Comparison of ENCODE assay signal across 1 cellular context in genomic region chr6:36724514-36725385, GRCh38.
TF ChIP-seq lines count a peak whose summit lies in the region.

No MANE protein-coding gene starts in this region.

TF ChIP-seq in HepG2, 621 proteins besides CTCF, POLR2A, EP300 and RAD21 (continues in another document):
- TF ChIP-seq TRIM22 (IDR thresholded peaks at IDR 0.05) (no peak), ELF3 (CRISPR knock-in tag; IDR thresholded peaks at IDR 0.05) (no peak), SP2 (CRISPR knock-in tag; IDR thresholded peaks at IDR 0.05) (no peak), ZNF549 (CRISPR knock-in tag; IDR thresholded peaks at IDR 0.05) (no peak), KDM4B (CRISPR knock-in tag; IDR thresholded peaks at IDR 0.05) (no peak), SAP130 (CRISPR knock-in tag; IDR thresholded peaks at IDR 0.05; ENCODE audit: low read depth) (no peak), ZNF83 (CRISPR knock-in tag; IDR thresholded peaks at IDR 0.05; ENCODE audit: borderline replicate concordance) (no peak), ZBTB8A (CRISPR knock-in tag; IDR thresholded peaks at IDR 0.05; ENCODE audit: borderline replicate concordance, low read depth) (no peak), MAZ (IDR thresholded peaks at IDR 0.05; ENCODE audit: borderline replicate concordance, low read depth, low read length) (no peak), MAZ (CRISPR knock-in tag; IDR thresholded peaks at IDR 0.05; ENCODE audit: low read depth) (no peak), ZNF17 (CRISPR knock-in tag; IDR thresholded peaks at IDR 0.05) (no peak), TBX2 (CRISPR knock-in tag; IDR thresholded peaks at IDR 0.05; ENCODE audit: borderline replicate concordance) (no peak), ZNF75D (CRISPR knock-in tag; IDR thresholded peaks at IDR 0.05; ENCODE audit: borderline replicate concordance) (no peak), ZNF652 (CRISPR knock-in tag; IDR thresholded peaks at IDR 0.05; ENCODE audit: borderline replicate concordance, low read depth) (no peak), ZFP37 (CRISPR knock-in tag; IDR thresholded peaks at IDR 0.05; ENCODE audit: borderline replicate concordance) (0 out of 2 replicates have a peak, but pooled peaks have one; percentile 45), TEAD3 (CRISPR knock-in tag; optimal IDR thresholded peaks at IDR 0.05; ENCODE audit: borderline replicate concordance) (peak; percentile 66), ELF1 (CRISPR knock-in tag; IDR thresholded peaks at IDR 0.05) (no peak), MBD4 (IDR thresholded peaks at IDR 0.05; ENCODE audit: borderline replicate concordance, low read length) (no peak), SUZ12 (IDR thresholded peaks at IDR 0.05; ENCODE audit: low read depth, low read length) (no peak), HDAC1 (CRISPR knock-in tag; IDR thresholded peaks at IDR 0.05) (no peak), ZNF775 (CRISPR knock-in tag; IDR thresholded peaks at IDR 0.05; ENCODE audit: borderline replicate concordance) (no peak), FOXA3 (CRISPR knock-in tag; IDR thresholded peaks at IDR 0.05) (peak; percentile 37; the same call in 1 of the 2 replicates), SRF (IDR thresholded peaks at IDR 0.05; ENCODE audit: low read depth, low read length) (no peak), ZNF431 (CRISPR knock-in tag; IDR thresholded peaks at IDR 0.05; ENCODE audit: borderline replicate concordance, low read depth) (no peak), HMGA1 (CRISPR knock-in tag; conservative IDR thresholded peaks at IDR 0.05) (no peak), CREB1 (IDR thresholded peaks at IDR 0.05) (no peak), CREB1 (CRISPR knock-in tag; IDR thresholded peaks at IDR 0.05) (no peak), TGIF2 (CRISPR knock-in tag; IDR thresholded peaks at IDR 0.05) (no peak), ZFY (CRISPR knock-in tag; IDR thresholded peaks at IDR 0.05) (no peak), CBX2 (IDR thresholded peaks at IDR 0.05; ENCODE audit: low read depth, low read length) (no peak), CBX2 (CRISPR knock-in tag; IDR thresholded peaks at IDR 0.05; ENCODE audit: low read depth) (no peak), SNAPC2 (CRISPR knock-in tag; IDR thresholded peaks at IDR 0.05) (no peak), THRA (CRISPR knock-in tag; IDR thresholded peaks at IDR 0.05; ENCODE audit: borderline replicate concordance) (0 out of 2 replicates have a peak, but pooled peaks have one; percentile 35), EZH2 (conservative IDR thresholded peaks at IDR 0.05; ENCODE audit: low read depth, low read length) (no peak), KDM5B (CRISPR knock-in tag; IDR thresholded peaks at IDR 0.05; ENCODE audit: borderline replicate concordance) (no peak)
- TF ChIP-seq, protein P1, sequence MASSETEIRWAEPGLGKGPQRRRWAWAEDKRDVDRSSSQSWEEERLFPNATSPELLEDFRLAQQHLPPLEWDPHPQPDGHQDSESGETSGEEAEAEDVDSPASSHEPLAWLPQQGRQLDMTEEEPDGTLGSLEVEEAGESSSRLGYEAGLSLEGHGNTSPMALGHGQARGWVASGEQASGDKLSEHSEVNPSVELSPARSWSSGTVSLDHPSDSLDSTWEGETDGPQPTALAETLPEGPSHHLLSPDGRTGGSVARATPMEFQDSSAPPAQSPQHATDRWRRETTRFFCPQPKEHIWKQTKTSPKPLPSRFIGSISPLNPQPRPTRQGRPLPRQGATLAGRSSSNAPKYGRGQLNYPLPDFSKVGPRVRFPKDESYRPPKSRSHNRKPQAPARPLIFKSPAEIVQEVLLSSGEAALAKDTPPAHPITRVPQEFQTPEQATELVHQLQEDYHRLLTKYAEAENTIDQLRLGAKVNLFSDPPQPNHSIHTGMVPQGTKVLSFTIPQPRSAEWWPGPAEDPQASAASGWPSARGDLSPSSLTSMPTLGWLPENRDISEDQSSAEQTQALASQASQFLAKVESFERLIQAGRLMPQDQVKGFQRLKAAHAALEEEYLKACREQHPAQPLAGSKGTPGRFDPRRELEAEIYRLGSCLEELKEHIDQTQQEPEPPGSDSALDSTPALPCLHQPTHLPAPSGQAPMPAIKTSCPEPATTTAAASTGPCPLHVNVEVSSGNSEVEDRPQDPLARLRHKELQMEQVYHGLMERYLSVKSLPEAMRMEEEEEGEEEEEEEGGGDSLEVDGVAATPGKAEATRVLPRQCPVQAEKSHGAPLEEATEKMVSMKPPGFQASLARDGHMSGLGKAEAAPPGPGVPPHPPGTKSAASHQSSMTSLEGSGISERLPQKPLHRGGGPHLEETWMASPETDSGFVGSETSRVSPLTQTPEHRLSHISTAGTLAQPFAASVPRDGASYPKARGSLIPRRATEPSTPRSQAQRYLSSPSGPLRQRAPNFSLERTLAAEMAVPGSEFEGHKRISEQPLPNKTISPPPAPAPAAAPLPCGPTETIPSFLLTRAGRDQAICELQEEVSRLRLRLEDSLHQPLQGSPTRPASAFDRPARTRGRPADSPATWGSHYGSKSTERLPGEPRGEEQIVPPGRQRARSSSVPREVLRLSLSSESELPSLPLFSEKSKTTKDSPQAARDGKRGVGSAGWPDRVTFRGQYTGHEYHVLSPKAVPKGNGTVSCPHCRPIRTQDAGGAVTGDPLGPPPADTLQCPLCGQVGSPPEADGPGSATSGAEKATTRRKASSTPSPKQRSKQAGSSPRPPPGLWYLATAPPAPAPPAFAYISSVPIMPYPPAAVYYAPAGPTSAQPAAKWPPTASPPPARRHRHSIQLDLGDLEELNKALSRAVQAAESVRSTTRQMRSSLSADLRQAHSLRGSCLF (CRISPR knock-in tag; IDR thresholded peaks at IDR 0.05; ENCODE audit: borderline replicate concordance) = no peak
- TF ChIP-seq, protein P2, sequence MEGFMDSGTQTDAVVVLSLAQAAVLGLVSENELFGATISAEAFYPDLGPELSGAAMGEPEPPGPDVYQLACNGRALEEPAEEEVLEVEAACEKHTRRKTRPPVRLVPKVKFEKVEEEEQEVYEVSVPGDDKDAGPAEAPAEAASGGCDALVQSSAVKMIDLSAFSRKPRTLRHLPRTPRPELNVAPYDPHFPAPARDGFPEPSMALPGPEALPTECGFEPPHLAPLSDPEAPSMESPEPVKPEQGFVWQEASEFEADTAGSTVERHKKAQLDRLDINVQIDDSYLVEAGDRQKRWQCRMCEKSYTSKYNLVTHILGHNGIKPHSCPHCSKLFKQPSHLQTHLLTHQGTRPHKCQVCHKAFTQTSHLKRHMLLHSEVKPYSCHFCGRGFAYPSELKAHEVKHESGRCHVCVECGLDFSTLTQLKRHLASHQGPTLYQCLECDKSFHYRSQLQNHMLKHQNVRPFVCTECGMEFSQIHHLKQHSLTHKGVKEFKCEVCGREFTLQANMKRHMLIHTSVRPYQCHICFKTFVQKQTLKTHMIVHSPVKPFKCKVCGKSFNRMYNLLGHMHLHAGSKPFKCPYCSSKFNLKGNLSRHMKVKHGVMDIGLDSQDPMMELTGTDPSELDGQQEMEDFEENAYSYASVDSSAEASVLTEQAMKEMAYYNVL (CRISPR knock-in tag; IDR thresholded peaks at IDR 0.05; ENCODE audit: borderline replicate concordance) = no peak
- TF ChIP-seq, protein P3, sequence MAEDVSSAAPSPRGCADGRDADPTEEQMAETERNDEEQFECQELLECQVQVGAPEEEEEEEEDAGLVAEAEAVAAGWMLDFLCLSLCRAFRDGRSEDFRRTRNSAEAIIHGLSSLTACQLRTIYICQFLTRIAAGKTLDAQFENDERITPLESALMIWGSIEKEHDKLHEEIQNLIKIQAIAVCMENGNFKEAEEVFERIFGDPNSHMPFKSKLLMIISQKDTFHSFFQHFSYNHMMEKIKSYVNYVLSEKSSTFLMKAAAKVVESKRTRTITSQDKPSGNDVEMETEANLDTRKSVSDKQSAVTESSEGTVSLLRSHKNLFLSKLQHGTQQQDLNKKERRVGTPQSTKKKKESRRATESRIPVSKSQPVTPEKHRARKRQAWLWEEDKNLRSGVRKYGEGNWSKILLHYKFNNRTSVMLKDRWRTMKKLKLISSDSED (CRISPR knock-in tag; IDR thresholded peaks at IDR 0.05) = no peak
- TF ChIP-seq, protein P4, sequence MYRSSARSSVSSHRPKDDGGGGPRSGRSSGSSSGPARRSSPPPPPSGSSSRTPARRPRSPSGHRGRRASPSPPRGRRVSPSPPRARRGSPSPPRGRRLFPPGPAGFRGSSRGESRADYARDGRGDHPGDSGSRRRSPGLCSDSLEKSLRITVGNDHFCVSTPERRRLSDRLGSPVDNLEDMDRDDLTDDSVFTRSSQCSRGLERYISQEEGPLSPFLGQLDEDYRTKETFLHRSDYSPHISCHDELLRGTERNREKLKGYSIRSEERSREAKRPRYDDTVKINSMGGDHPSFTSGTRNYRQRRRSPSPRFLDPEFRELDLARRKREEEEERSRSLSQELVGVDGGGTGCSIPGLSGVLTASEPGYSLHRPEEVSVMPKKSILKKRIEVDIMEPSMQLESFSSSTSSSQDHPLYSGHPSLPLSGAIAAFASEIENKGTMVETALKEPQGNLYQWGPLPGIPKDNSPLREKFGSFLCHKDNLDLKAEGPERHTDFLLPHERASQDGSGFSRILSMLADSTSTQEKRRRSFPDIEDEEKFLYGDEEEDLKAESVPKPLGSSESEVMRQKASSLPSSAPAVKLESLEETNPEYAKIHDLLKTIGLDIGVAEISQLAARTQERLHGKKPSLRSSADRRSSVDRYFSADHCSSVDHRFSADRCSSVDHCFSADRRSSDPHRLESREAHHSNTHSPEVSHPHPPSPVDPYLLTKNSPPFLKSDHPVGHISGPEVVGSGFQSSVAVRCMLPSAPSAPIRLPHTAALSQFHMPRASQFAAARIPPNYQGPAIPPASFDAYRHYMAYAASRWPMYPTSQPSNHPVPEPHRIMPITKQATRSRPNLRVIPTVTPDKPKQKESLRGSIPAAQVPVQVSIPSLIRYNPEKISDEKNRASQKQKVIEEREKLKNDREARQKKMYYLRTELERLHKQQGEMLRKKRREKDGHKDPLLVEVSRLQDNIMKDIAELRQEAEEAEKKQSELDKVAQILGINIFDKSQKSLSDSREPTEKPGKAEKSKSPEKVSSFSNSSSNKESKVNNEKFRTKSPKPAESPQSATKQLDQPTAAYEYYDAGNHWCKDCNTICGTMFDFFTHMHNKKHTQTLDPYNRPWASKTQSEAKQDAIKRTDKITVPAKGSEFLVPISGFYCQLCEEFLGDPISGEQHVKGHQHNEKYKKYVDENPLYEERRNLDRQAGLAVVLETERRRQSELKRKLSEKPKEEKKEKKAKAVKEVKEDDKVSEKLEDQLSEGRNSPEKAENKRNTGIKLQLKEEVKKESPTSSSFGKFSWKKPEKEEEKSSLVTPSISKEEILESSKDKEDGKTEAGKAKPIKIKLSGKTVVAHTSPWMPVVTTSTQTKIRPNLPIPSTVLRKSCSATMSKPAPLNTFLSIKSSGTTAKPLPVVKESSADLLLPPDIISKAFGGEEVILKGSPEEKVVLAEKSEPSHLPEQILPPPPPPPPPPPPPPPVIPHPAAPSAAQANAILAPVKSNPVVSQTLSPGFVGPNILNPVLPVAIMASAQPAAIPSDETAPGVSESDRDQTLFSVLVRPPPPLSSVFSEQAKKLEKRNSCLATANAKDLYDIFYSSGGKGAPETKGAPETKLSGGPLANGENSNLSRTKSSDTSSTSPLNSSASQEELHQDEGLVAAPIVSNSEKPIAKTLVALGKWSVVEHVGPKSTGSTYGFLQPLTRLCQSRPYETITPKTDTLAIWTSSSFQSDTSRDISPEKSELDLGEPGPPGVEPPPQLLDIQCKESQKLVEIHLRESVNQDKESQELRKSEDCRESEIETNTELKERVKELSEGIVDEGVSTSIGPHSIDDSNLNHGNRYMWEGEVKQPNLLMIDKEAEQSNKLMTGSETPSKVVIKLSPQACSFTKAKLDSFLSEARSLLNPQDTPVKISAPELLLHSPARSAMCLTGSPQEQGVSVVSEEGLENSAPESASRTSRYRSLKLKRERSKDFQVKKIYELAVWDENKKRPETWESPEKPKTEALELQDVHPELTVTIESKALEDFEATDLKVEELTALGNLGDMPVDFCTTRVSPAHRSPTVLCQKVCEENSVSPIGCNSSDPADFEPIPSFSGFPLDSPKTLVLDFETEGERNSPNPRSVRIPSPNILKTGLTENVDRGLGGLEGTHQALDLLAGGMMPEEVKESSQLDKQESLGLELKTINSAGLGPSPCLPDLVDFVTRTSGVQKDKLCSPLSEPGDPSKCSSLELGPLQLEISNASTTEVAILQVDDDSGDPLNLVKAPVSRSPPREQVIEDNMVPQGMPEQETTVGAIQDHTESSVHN (CRISPR knock-in tag; IDR thresholded peaks at IDR 0.05) = no peak
- TF ChIP-seq, protein P5, sequence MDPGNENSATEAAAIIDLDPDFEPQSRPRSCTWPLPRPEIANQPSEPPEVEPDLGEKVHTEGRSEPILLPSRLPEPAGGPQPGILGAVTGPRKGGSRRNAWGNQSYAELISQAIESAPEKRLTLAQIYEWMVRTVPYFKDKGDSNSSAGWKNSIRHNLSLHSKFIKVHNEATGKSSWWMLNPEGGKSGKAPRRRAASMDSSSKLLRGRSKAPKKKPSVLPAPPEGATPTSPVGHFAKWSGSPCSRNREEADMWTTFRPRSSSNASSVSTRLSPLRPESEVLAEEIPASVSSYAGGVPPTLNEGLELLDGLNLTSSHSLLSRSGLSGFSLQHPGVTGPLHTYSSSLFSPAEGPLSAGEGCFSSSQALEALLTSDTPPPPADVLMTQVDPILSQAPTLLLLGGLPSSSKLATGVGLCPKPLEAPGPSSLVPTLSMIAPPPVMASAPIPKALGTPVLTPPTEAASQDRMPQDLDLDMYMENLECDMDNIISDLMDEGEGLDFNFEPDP (CRISPR knock-in tag; conservative IDR thresholded peaks at IDR 0.05) = no peak
- TF ChIP-seq, protein P6, sequence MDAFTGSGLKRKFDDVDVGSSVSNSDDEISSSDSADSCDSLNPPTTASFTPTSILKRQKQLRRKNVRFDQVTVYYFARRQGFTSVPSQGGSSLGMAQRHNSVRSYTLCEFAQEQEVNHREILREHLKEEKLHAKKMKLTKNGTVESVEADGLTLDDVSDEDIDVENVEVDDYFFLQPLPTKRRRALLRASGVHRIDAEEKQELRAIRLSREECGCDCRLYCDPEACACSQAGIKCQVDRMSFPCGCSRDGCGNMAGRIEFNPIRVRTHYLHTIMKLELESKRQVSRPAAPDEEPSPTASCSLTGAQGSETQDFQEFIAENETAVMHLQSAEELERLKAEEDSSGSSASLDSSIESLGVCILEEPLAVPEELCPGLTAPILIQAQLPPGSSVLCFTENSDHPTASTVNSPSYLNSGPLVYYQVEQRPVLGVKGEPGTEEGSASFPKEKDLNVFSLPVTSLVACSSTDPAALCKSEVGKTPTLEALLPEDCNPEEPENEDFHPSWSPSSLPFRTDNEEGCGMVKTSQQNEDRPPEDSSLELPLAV (CRISPR knock-in tag; conservative IDR thresholded peaks at IDR 0.05; ENCODE audit: low read depth) = no peak
